Comparison of ENCODE assay signal across 1 cellular context in the genomic region with DNA sequence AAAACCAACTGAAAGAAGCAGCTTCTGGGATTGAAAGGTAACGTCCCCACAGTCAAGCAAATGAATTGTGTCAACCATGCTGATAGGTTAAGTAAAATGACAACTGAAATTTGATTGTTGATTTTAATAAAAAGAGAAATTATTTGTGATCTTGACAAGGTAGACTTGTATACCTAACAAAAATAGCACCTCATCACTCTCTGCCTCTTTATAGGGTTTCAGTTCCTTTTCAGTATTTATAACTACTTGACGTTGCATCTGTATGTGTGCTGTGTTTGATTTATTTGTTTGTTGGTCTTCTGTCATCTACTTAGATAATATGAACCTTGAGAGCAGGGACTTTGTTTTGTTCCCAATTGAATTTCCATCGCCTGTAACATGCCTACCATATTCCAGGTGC.
TF ChIP-seq lines count a peak whose summit lies in the region.

No MANE protein-coding gene starts in this region.

TF ChIP-seq in IMR-90, 13 proteins besides CTCF, POLR2A, EP300 and RAD21 (continued from another document):
- no peak for TF ChIP-seq MAFK (IDR thresholded peaks at IDR 0.05; ENCODE audit: low read depth, low read length)
